9 cellular contexts compared by ENCODE assay signal in the genomic region with DNA sequence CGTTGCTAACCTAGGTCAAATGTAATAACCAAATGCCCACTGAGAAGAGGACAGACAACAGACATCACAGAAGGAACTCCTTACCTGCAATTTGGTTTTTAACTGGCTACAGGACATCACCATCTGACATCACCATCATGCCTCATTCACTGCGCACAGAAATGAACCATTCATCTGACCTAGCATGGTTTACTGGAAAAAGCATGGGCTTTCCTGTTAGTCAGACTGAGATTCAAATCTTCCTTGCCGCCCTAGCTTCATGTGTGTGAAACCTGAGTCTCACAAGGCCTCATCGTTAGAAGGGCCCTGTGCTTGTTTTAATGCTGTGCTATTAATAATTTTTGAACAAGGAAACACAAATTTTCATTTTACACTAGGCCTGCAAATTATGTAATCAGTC. TPM values are rescaled to one million over a fixed set of nuclear protein-coding genes. Genes with fewer than 3 reads are reported as not detected.
A peak's percentile ranks its signal among the peaks of the same experiment; 100 is the strongest.
DNase-seq lines count a peak whose midpoint lies in the region; ATAC-seq, FAIRE-seq and TF ChIP-seq lines count a peak whose summit lies in the region.
"Had no signal": no experiment of that assay in that cellular context is flagged by ENCODE, and none has a peak within 500 bp of the region (broad histone marks: within the 10 kb centered on the region; RNA-seq: fewer than 3 reads in every experiment).

No MANE protein-coding gene starts in this region.

- H3K4me3 ChIP-seq in SK-N-MC (no peak overlapping the region; the same call in 1 of the 2 replicates), coronary artery (no peak overlapping the region), skin epidermis (no peak overlapping the region), mucosa of descending colon (no peak overlapping the region)

- ATAC-seq in HG03135 (IDR thresholded peaks at IDR 0.05; ENCODE audit: unreplicated experiment) = no peak
- ATAC-seq in mucosa of descending colon = no peak

- no peak for TF ChIP-seq CTCF in GM10248 (IDR thresholded peaks at IDR 0.05; ENCODE audit: control extremely low read depth, extremely low read depth, low read depth, missing control alignments)
- no peak for TF ChIP-seq CTCF in coronary artery (IDR thresholded peaks at IDR 0.05)
- no peak for TF ChIP-seq CTCF in mucosa of descending colon (IDR thresholded peaks at IDR 0.05)

- intact Hi-C loops in mucosa of descending colon (cut with DNase I, micrococcal nuclease) = no loop called here

- DNase-seq in GM10248 (ENCODE audit: extremely low spot score) (peak; percentile 23), SK-N-MC (ENCODE audit: low read depth, low spot score) (no peak), coronary artery (ENCODE audit: low spot score) (no peak), H54 (ENCODE audit: insufficient read length, low spot score) (no peak), nucleus accumbens (lab: John Stamatoyannopoulos, UW) (no peak), mucosa of descending colon (no peak)
- DNase-seq: central memory CD4-positive, alpha-beta T cell had no signal

- H3K36me3 ChIP-seq in SK-N-MC (ENCODE audit: insufficient read depth, low read length) = no peaks in the 10 kb centered on the region
- H3K36me3 ChIP-seq in mucosa of descending colon (ENCODE audit: low read depth) = no peaks in the 10 kb centered on the region

- FAIRE-seq in H54 (lab: Jason Lieb, UNC) = no peak

- H3K9ac ChIP-seq in SK-N-MC (ENCODE audit: insufficient read length) = peak overlapping the region; percentile 75

- peaks cover 10% of the 10 kb centered on the region for H3K4me1 ChIP-seq in mucosa of descending colon (ENCODE audit: low read depth)

- CTCF ChIA-PET in GM10248 (lab: Yijun Ruan, JAX) = interaction anchor here (0.7 to 4.0 kb wide), 3 partner anchors 9 to 70 kb away, joined by 4 to 14 read pairs (median 4); a partner anchor contains a TSS

- H3K9me3 ChIP-seq in SK-N-MC (ENCODE audit: low read depth, low read length) (no peaks in the 10 kb centered on the region), mucosa of descending colon (no peaks in the 10 kb centered on the region)

- H3K27ac ChIP-seq in SK-N-MC (no peak overlapping the region), coronary artery (peak overlapping the region; percentile 81 to 83), skin epidermis (peak overlapping the region in 12 of 21 experiments; percentile 66 to 90 (median 86))

- POLR2A ChIA-PET in GM10248 (lab: Yijun Ruan, JAX) = interaction anchor here (0.5 kb wide), 1 partner anchor 23 kb away, joined by 3 read pairs; no protein-coding TSS in a partner anchor

- no peak for TF ChIP-seq POLR2A in H54 (IDR thresholded peaks at IDR 0.05; ENCODE audit: low read depth, low read length)

RNA-seq across cellular contexts. Expression of a gene that starts 1.1 kb away (rescaled TPM):
- total RNA-seq in mucosa of descending colon = 10 to 100 TPM; 46.5 to 79.3 (median 46.7) TPM

RNA-seq across cellular contexts. Expression of a gene that starts 22.7 kb away (rescaled TPM):
- 10 to 100 TPM; 31.3 to 37.7 (median 36.3) TPM for total RNA-seq in mucosa of descending colon
